In genomic region chr19:4443188-4443587, GRCh38 we compare ENCODE assay signal across 22 cellular contexts.
"Had no signal": no experiment of that assay in that cellular context is flagged by ENCODE, and none has a peak within 500 bp of the region (broad histone marks: within the 10 kb centered on the region; RNA-seq: fewer than 3 reads in every experiment).

No MANE protein-coding gene starts in this region.

- H3K4me3 ChIP-seq: colonic mucosa, lung, psoas muscle, skin epidermis had no signal

- H3K9me3 ChIP-seq: colonic mucosa, psoas muscle had no signal

- DNase-seq: activated CD4-positive, alpha-beta T cell treated with anti-CD3 and anti-CD28 coated beads, Interleukin-2, amount 10 ng/mL, durations not matched to agents 24 days and 14 days; activated CD8-positive, alpha-beta memory T cell treated with anti-CD3 and anti-CD28 coated beads, Interleukin-2, amount 50 U/mL, for 4 hours; activated effector memory CD4-positive, alpha-beta T cell treated with Interleukin-2 at 50 U/mL for 16 hours; activated naive CD4-positive, alpha-beta T cell treated with anti-CD3 and anti-CD28 coated beads, Interleukin-2, amount 50 U/mL, for 16 hours; activated T-cell treated with anti-CD3 and anti-CD28 coated beads, Interleukin-2, amount 50 U/mL, for 4 hours; aorta; brain microvascular endothelial cell; central memory CD4-positive, alpha-beta T cell; colonic mucosa; erythroblast; foreskin melanocyte; hypothalamus; islet precursor cell; psoas muscle; stimulated activated CD4-positive, alpha-beta T cell treated with anti-CD3 and anti-CD28 coated beads, Interleukin-2, amount 100 ng/mL, for 48 hours; T-helper 1 cell; T1000 had no signal

- H3K27ac ChIP-seq: brain microvascular endothelial cell, colonic mucosa, psoas muscle had no signal

- H3K27ac Mint-ChIP-seq: activated CD4-positive, alpha-beta T cell treated with anti-CD3 and anti-CD28 coated beads, Interleukin-2, amount 10 ng/mL, durations not matched to agents 24 days and 14 days; mesothelial cell of epicardium; natural killer cell treated with Interleukin-12 subunit alpha and Interleukin-12 subunit beta and Interleukin-15 and Interleukin-18, amount 100 ng/mL, for 72 hours had no signal

- H3K36me3 ChIP-seq: colonic mucosa had no signal

- H3K4me1 ChIP-seq: colonic mucosa had no signal

- H3K27me3 ChIP-seq: brain microvascular endothelial cell, colonic mucosa had no signal

- ATAC-seq: activated T-cell treated with anti-CD3 and anti-CD28 coated beads, Interleukin-2, amount 50 U/mL, for 4 hours; psoas muscle; right cardiac atrium had no signal

- H3K27me3 Mint-ChIP-seq: activated CD4-positive, alpha-beta T cell treated with anti-CD3 and anti-CD28 coated beads, Interleukin-2, amount 10 ng/mL, durations not matched to agents 24 days and 14 days; natural killer cell treated with Interleukin-12 subunit alpha and Interleukin-12 subunit beta and Interleukin-15 and Interleukin-18, amount 100 ng/mL, for 72 hours had no signal

- H3K4me1 Mint-ChIP-seq: mesothelial cell of epicardium had no signal

- H3K9me3 Mint-ChIP-seq: activated CD4-positive, alpha-beta T cell treated with anti-CD3 and anti-CD28 coated beads, Interleukin-2, amount 10 ng/mL, durations not matched to agents 24 days and 14 days; activated T-cell treated with anti-CD3 and anti-CD28 coated beads, Interleukin-2, amount 50 U/mL, for 4 hours; mesothelial cell of epicardium; natural killer cell treated with Interleukin-12 subunit alpha and Interleukin-12 subunit beta and Interleukin-15 and Interleukin-18, amount 100 ng/mL, for 72 hours had no signal

- H3K4me3 Mint-ChIP-seq: activated CD4-positive, alpha-beta T cell treated with anti-CD3 and anti-CD28 coated beads, Interleukin-2, amount 10 ng/mL, durations not matched to agents 24 days and 14 days; activated T-cell treated with anti-CD3 and anti-CD28 coated beads, Interleukin-2, amount 50 U/mL, for 4 hours; mesothelial cell of epicardium; natural killer cell treated with Interleukin-12 subunit alpha and Interleukin-12 subunit beta and Interleukin-15 and Interleukin-18, amount 100 ng/mL, for 72 hours had no signal
